ENCODE assay signal across 22 cellular contexts in genomic region chr4:94892051-94892450, GRCh38.
DNase-seq lines count a peak whose midpoint lies in the region; ATAC-seq, FAIRE-seq and TF ChIP-seq lines count a peak whose summit lies in the region.
"Had no signal": no experiment of that assay in that cellular context is flagged by ENCODE, and none has a peak within 500 bp of the region (broad histone marks: within the 10 kb centered on the region; RNA-seq: fewer than 3 reads in every experiment).

No MANE protein-coding gene starts in this region.

- WGBS in K562 (ENCODE audit: insufficient coverage, low coverage, missing lambda C conversion rate): 3% methylated on average over 7 of the region's 7 CpGs

- H3K9ac ChIP-seq in K562 (ENCODE audit: insufficient read depth in 1 of 2, low read depth in 2 of 2, low read length in 2 of 2): no peak overlapping the region

- TF ChIP-seq EP300 in K562 (IDR thresholded peaks at IDR 0.05; ENCODE audit: low read length): no peak

- no TSS peak for BruUV-seq in K562 (replicated peaks; lab: Mats Ljungman, UMichigan)

- no peak for TF ChIP-seq POLR2A in K562 (conservative IDR thresholded peaks at IDR 0.05)

- H3K4me3 ChIP-seq in K562 (no peak overlapping the region), osteoblast (ENCODE audit: insufficient read depth, low read length) (no peak overlapping the region)
- H3K4me3 ChIP-seq: gastroesophageal sphincter had no signal

- intact Hi-C loops in K562 (cut with micrococcal nuclease): no loop called here

- ATAC-seq in K562 (no peak), GM18867 (IDR thresholded peaks at IDR 0.05; ENCODE audit: unreplicated experiment) (no peak)
- ATAC-seq: gastroesophageal sphincter, left colon had no signal

- CTCF ChIA-PET in K562 (lab: Yijun Ruan, JAX; ENCODE audit: low intra/inter-chr PET ratio): no interaction called here

- no peak overlapping the region for H3K4me2 ChIP-seq in K562 (ENCODE audit: insufficient read depth, low read length)
- H3K4me2 ChIP-seq in osteoblast (ENCODE audit: insufficient read depth, low read length): no peak overlapping the region

- TF ChIP-seq CTCF in D721Med (IDR thresholded peaks at IDR 0.05; ENCODE audit: insufficient read depth, missing control alignments): peak; percentile 7
- TF ChIP-seq CTCF in LNCAP (IDR thresholded peaks at IDR 0.05): peak; percentile 46
- no peak for TF ChIP-seq CTCF in K562 (IDR thresholded peaks at IDR 0.05 in 2 of 3, conservative IDR thresholded peaks at IDR 0.05 in 1 of 3; ENCODE audit: insufficient read depth in 2 of 3, low read depth in 1 of 3, low read length in 3 of 3)
- peak; percentile 19 for TF ChIP-seq CTCF in osteoblast (IDR thresholded peaks at IDR 0.05; ENCODE audit: extremely low read depth, low read depth, low read length)

- H3K36me3 ChIP-seq in K562 (ENCODE audit: control insufficient read depth, insufficient read depth, low read length): no peaks in the 10 kb centered on the region
- H3K36me3 ChIP-seq in osteoblast (ENCODE audit: insufficient read depth, low read length): no peaks in the 10 kb centered on the region
- H3K36me3 ChIP-seq: gastroesophageal sphincter had no signal

- H2AFZ ChIP-seq in K562 (ENCODE audit: low read depth, low read length) (no peak overlapping the region), osteoblast (ENCODE audit: low read length) (peak overlapping the region; percentile 1)

- FAIRE-seq in D721Med (lab: Jason Lieb, UNC) (no peak), K562 (lab: Jason Lieb, UNC) (peak; percentile 40)
- FAIRE-seq: small intestine had no signal

- H4K20me1 ChIP-seq in K562 (replicated peaks; ENCODE audit: control insufficient read depth, insufficient read depth, low read length) (no peaks in the 10 kb centered on the region), osteoblast (ENCODE audit: insufficient read depth, low read length) (no peaks in the 10 kb centered on the region)

- in situ Hi-C loops in K562 (cut with MboI): no loop called here

- H3K9me1 ChIP-seq in K562 (ENCODE audit: control insufficient read depth, insufficient read depth, low read length): no peaks in the 10 kb centered on the region

- no peak for TF ChIP-seq RAD21 in K562 (CRISPR knock-in tag; conservative IDR thresholded peaks at IDR 0.05 in 1 of 2, IDR thresholded peaks at IDR 0.05 in 1 of 2)

- DNase-seq in D721Med (ENCODE audit: insufficient read length, low spot score) (no peak), K562 (ENCODE audit: extremely low read depth in 1 of 4, low spot score in 3 of 4) (no peak), osteoblast (ENCODE audit: insufficient read length, low spot score, missing footprints) (peak; percentile 19), Kasumi-1 (lab: John Stamatoyannopoulos, UW) (no peak), NCI-H187 treated with DMSO at 0.1 percent for 48 hours (lab: John Stamatoyannopoulos, UW) (no peak)
- DNase-seq: activated CD4-positive, alpha-beta T cell treated with anti-CD3 and anti-CD28 coated beads, Interleukin-2, amount 50 U/mL, for 48 hours; activated naive CD4-positive, alpha-beta T cell treated with anti-CD3 and anti-CD28 coated beads, Interleukin-2, amount 10 ng/mL, durations not matched to agents 7 days and 5 days; activated T-cell treated with anti-CD3 and anti-CD28 coated beads for 4 hours; aorta; C1 segment of cervical spinal cord; cortex of kidney; EL; erythroblast; left colon; NCI-H146; NCI-H226; NK-92 treated with Interleukin-12 subunit alpha and Interleukin-12 subunit beta, amount 100 ng/mL, for 24 hours; small intestine; stimulated activated CD4-positive, alpha-beta T cell treated with anti-CD3 and anti-CD28 coated beads, Interleukin-4, amount 100 ng/mL, for 24 hours had no signal

- POLR2A ChIA-PET in K562 (lab: Yijun Ruan, JAX): no interaction called here

- H3K9me3 ChIP-seq in K562 (replicated peaks; ENCODE audit: control insufficient read depth, insufficient read depth, low read depth, low read length) (no peaks in the 10 kb centered on the region), osteoblast (ENCODE audit: low read depth, low read length) (no peaks in the 10 kb centered on the region)

- H3K27ac ChIP-seq in K562 (ENCODE audit: extremely low read depth, low read depth, low read length) (no peak overlapping the region), osteoblast (ENCODE audit: low read depth, low read length) (no peak overlapping the region)

- H3K27me3 ChIP-seq in K562 (ENCODE audit: control insufficient read depth in 2 of 2, insufficient read depth in 2 of 2, low read length in 2 of 2) (no peaks in the 10 kb centered on the region), osteoblast (ENCODE audit: insufficient read depth, low read length) (no peaks in the 10 kb centered on the region)
- H3K27me3 ChIP-seq: gastroesophageal sphincter had no signal

- H3K4me1 ChIP-seq in K562 (replicated peaks in 1 of 2; ENCODE audit: control insufficient read depth in 2 of 2, insufficient read depth in 2 of 2, low read length in 2 of 2): peaks cover 0 to under 1% of the 10 kb centered on the region in 2 experiments; a peak in 1 of 5 replicates
- H3K4me1 ChIP-seq in osteoblast (ENCODE audit: insufficient read depth, low read length): no peaks in the 10 kb centered on the region

- H3K79me2 ChIP-seq in K562 (ENCODE audit: control insufficient read depth, insufficient read depth, low read length) (no peaks in the 10 kb centered on the region), osteoblast (ENCODE audit: insufficient read depth, low read length) (no peaks in the 10 kb centered on the region)

TF ChIP-seq in K562, 482 proteins besides CTCF, POLR2A, EP300 and RAD21 (continues in another document):
- no peak for TF ChIP-seq MTF1 (CRISPR knock-in tag; IDR thresholded peaks at IDR 0.05; ENCODE audit: borderline replicate concordance)
- no peak for TF ChIP-seq FOXP1 (CRISPR knock-in tag; IDR thresholded peaks at IDR 0.05)
- no peak for TF ChIP-seq SMARCA5 (IDR thresholded peaks at IDR 0.05)
- no peak for TF ChIP-seq ZBTB49 (CRISPR knock-in tag; IDR thresholded peaks at IDR 0.05; ENCODE audit: borderline replicate concordance)
- no peak for TF ChIP-seq NONO (IDR thresholded peaks at IDR 0.05; ENCODE audit: low read depth in 2 of 2, low read length in 1 of 2)
- TF ChIP-seq ZNF232 (CRISPR knock-in tag; IDR thresholded peaks at IDR 0.05): no peak
- TF ChIP-seq MAFK (IDR thresholded peaks at IDR 0.05; ENCODE audit: low read length): no peak
- no peak for TF ChIP-seq ZNF239 (CRISPR knock-in tag; IDR thresholded peaks at IDR 0.05)
- TF ChIP-seq MYBL2 (IDR thresholded peaks at IDR 0.05; ENCODE audit: low read depth): no peak
- TF ChIP-seq MYBL2 (CRISPR knock-in tag; IDR thresholded peaks at IDR 0.05; ENCODE audit: borderline replicate concordance): no peak
- TF ChIP-seq TSHZ1 (CRISPR knock-in tag; IDR thresholded peaks at IDR 0.05): no peak
- no peak for TF ChIP-seq ARID3B (CRISPR knock-in tag; IDR thresholded peaks at IDR 0.05; ENCODE audit: borderline replicate concordance)

Comparison
In these comparisons a context has a peak if more than half of its experiments do, and no peak if none do; other contexts are left out.
1. CTCF ChIP-seq: peak in D721Med (single experiment), LNCAP (single experiment) and osteoblast (single experiment); none in K562 (0 of 3).